In the genomic region with DNA sequence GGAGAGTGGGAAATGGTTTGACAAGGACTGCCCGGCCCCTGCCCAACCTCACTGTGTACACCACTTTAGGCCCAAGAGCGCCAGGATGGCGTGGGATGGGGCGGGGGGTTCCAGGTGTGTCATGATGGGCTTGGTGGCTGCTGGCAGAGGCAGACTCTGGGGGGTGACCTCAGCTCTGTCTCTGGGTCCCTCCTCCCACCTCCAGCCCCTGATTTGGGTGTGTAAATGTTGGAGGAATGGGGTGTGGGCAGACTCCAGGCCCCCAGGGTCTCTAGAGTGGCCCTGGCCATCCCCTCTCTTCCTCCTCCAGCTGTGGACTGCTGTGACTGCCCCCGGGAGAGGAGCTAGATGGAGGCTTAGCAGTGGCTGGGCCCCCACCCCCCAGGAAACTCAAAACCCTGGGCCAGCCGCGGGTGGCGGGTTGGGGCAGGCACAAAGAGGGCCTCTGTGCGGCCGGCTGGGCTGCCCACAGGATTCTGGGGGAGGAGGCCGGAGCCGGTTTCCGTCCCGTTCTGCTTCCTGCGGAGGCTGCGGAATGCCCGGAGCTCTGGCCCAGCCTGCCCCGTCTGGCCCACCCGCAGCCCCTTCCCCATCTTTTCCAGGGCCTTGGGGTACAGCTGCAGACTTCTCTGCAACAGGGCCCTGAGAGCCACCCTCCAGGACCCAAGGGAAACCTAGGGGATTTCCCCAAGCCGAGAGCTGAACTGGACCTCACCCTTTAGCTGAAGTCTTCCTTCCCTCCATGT, we compare ENCODE assay signal across 7 cellular contexts. TPM values are rescaled to one million over a fixed set of nuclear protein-coding genes. Genes with fewer than 3 reads are reported as not detected.
DNase-seq lines count a peak whose midpoint lies in the region; ATAC-seq and TF ChIP-seq lines count a peak whose summit lies in the region.

No MANE protein-coding gene starts in this region.

- WGBS in right lobe of liver (ENCODE audit: insufficient coverage, low coverage, low lambda C conversion rate, missing lambda C conversion rate), result 17% methylated on average over 1 of the region's 20 CpGs

- TF ChIP-seq POLR2A in right lobe of liver (IDR thresholded peaks at IDR 0.05), result no peak

- H3K9me3 ChIP-seq in ascending aorta (no peaks in the 10 kb centered on the region), right lobe of liver (no peaks in the 10 kb centered on the region), tibial artery (no peaks in the 10 kb centered on the region)

- DNase-seq in HK-2 (ENCODE audit: unreplicated experiment) (peak; percentile 50), ascending aorta (ENCODE audit: low spot score in 2 of 2) (no peak), right lobe of liver (peak in 1 of 3 donors; percentile 63), tibial artery (no peak), AG08395 (ENCODE audit: low spot score) (no peak)
- DNase-seq in activated CD8-positive, alpha-beta memory T cell treated with anti-CD3 and anti-CD28 coated beads for 24 hours, result no peak

- intact Hi-C loops in ascending aorta (cut with DNase I) (no loop called here), right lobe of liver (cut with DNase I) (no loop called here), tibial artery (cut with DNase I; ENCODE audit: low total_unique reads) (no loop called here)

- H3K27ac ChIP-seq in ascending aorta (peak overlapping the region; percentile 96), right lobe of liver (peak overlapping the region in 2 of 3 donors; percentile 16 to 47), tibial artery (peak overlapping the region; percentile 88 to 94)

- H3K27me3 ChIP-seq in ascending aorta (no peaks in the 10 kb centered on the region), right lobe of liver (no peaks in the 10 kb centered on the region), tibial artery (no peaks in the 10 kb centered on the region)

- TF ChIP-seq CTCF in ascending aorta (IDR thresholded peaks at IDR 0.05) (no peak), right lobe of liver (IDR thresholded peaks at IDR 0.05) (no peak), tibial artery (IDR thresholded peaks at IDR 0.05) (no peak)

- ATAC-seq in right lobe of liver (peak; percentile 3 to 20 (median 13)), HG03354 (IDR thresholded peaks at IDR 0.05; ENCODE audit: poor library complexity, severe bottlenecking, unreplicated experiment) (no peak)

- H3K4me3 ChIP-seq in ascending aorta (peak overlapping the region in 1 of 2 donors; percentile 47), right lobe of liver (no peak overlapping the region), tibial artery (peak overlapping the region; percentile 3 to 27)

- H3K4me1 ChIP-seq in ascending aorta (peaks cover 45 to 85% of the 10 kb centered on the region in 2 donors), right lobe of liver (peaks cover 0 to 91% (median 45%) of the 10 kb centered on the region in 4 donors), tibial artery (peaks cover 4 to 97% (median 91%) of the 10 kb centered on the region in 4 donors)

- H3K36me3 ChIP-seq in ascending aorta, result no peaks in the 10 kb centered on the region
- H3K36me3 ChIP-seq in right lobe of liver, result no peaks in the 10 kb centered on the region
- no peaks in the 10 kb centered on the region for H3K36me3 ChIP-seq in tibial artery

RNA-seq across cellular contexts. Expression of a gene that starts 23.1 kb away (rescaled TPM):
- total RNA-seq in ascending aorta (41.9 TPM), right lobe of liver (10 to 100 TPM; 44.5 to 84.9 (median 66.4) TPM)

Comparison
In these comparisons a context has a peak if more than half of its experiments do, and no peak if none do; other contexts are left out.
1. H3K27ac ChIP-seq: peak in every context shown above with its lines; median percentile 96 in ascending aorta; 91 in tibial artery; 32 in right lobe of liver.
2. H3K4me3 ChIP-seq: peak in tibial artery (2 of 2); none in right lobe of liver (0 of 3).